ENCODE assay signal across 16 cellular contexts in the genomic region with DNA sequence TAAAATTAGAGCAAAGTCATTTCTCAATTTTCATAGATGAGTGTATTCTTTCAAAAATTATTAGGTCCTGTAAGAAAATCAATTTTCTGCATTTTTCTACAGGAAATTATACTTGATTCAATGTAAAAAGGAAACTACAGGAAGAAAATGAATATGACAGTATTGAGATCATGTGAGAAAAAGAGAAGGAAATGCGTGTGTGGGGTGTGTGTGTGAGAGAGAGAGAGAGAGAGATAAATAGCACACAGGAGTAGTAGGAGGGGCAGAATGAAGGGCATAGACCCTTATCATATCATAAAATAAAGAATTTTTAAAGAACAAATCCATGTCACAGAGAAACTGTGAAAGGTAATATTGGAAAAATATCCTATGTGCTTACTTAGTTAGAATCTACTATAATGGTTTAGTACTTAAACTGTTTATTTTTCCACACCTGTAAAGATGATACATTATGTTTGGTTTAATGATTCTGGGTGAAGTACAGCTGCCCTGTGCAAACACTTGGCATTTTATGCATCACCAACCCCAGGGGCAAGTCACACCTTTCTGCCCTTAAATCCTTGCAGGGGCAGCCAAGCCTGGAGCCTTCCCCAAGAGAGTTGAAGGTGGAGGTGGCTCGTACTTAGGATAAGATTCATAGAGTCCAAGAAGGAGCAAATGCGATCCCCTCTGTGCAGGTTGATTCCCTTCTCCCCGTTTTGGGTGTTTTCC.
A peak's percentile ranks its signal among the peaks of the same experiment; 100 is the strongest.
DNase-seq lines count a peak whose midpoint lies in the region; ATAC-seq and TF ChIP-seq lines count a peak whose summit lies in the region.
"Had no signal": no experiment of that assay in that cellular context is flagged by ENCODE, and none has a peak within 500 bp of the region (broad histone marks: within the 10 kb centered on the region; RNA-seq: fewer than 3 reads in every experiment).

No MANE protein-coding gene starts in this region.

- no peak overlapping the region for H3K4me3 ChIP-seq in mucosa of descending colon
- H3K4me3 ChIP-seq: gastrocnemius medialis had no signal

- CTCF ChIA-PET in Calu3 (lab: Charles Lee), result no interaction called here

- BruUV-seq in Calu3 (replicated peaks; lab: Mats Ljungman, UMichigan), result no TSS peak

- TF ChIP-seq CTCF in Calu3 (IDR thresholded peaks at IDR 0.05; ENCODE audit: unreplicated experiment) (no peak), mucosa of descending colon (IDR thresholded peaks at IDR 0.05) (no peak)

- peak; percentile 75 for ATAC-seq in mucosa of descending colon
- ATAC-seq in HG02852 (IDR thresholded peaks at IDR 0.05; ENCODE audit: unreplicated experiment), result no peak
- ATAC-seq: activated CD8-positive, alpha-beta T cell treated with anti-CD3 and anti-CD28 coated beads, Interleukin-2, amount 10 ng/mL, durations not matched to agents 7 days and 5 days; gastrocnemius medialis had no signal

- H3K4me1 ChIP-seq in mucosa of descending colon (ENCODE audit: low read depth), result peaks cover 17% of the 10 kb centered on the region

- H3K36me3 ChIP-seq in mucosa of descending colon (ENCODE audit: low read depth), result no peaks in the 10 kb centered on the region
- H3K36me3 ChIP-seq: brain microvascular endothelial cell, gastrocnemius medialis had no signal

- H3K9me3 Mint-ChIP-seq in Calu3 (ENCODE audit: low read depth, unreplicated experiment), result no peaks in the 10 kb centered on the region
- H3K9me3 Mint-ChIP-seq in activated T-helper 2 cell treated with anti-CD3 and anti-CD28 coated beads, Interferon-gamma antibody, Interleukin-2, Interleukin-4, amounts not matched to agents 10 μg/mL and 5 μg/mL and 100 μg/mL, durations not matched to agents 14 hours and 24 hours and 36 hours, result no peaks in the 10 kb centered on the region

- intact Hi-C loops in Calu3 (cut with micrococcal nuclease; ENCODE audit: unreplicated experiment) (no loop called here), mucosa of descending colon (cut with DNase I, micrococcal nuclease) (no loop called here), posterior cingulate gyrus (cut with DNase I) (no loop called here)
- intact Hi-C loops in activated T-helper 2 cell treated with anti-CD3 and anti-CD28 coated beads, Interferon-gamma antibody, Interleukin-2, Interleukin-4, amounts not matched to agents 10 μg/mL and 5 μg/mL and 100 μg/mL, durations not matched to agents 14 hours and 24 hours and 36 hours (cut with micrococcal nuclease), result no loop called here

- peak overlapping the region; percentile 16 for H3K27ac Mint-ChIP-seq in Calu3 (ENCODE audit: unreplicated experiment)
- no peak overlapping the region for H3K27ac Mint-ChIP-seq in activated T-helper 2 cell treated with anti-CD3 and anti-CD28 coated beads, Interferon-gamma antibody, Interleukin-2, Interleukin-4, amounts not matched to agents 10 μg/mL and 5 μg/mL and 100 μg/mL, durations not matched to agents 14 hours and 24 hours and 36 hours
- H3K27ac Mint-ChIP-seq: activated CD8-positive, alpha-beta T cell treated with anti-CD3 and anti-CD28 coated beads, Interleukin-2, amount 10 ng/mL, durations not matched to agents 7 days and 5 days had no signal

- H3K4me1 Mint-ChIP-seq in Calu3 (ENCODE audit: low read depth, unreplicated experiment), result peaks cover 36% of the 10 kb centered on the region
- H3K4me1 Mint-ChIP-seq in activated T-helper 2 cell treated with anti-CD3 and anti-CD28 coated beads, Interferon-gamma antibody, Interleukin-2, Interleukin-4, amounts not matched to agents 10 μg/mL and 5 μg/mL and 100 μg/mL, durations not matched to agents 14 hours and 24 hours and 36 hours (ENCODE audit: low read depth), result no peaks in the 10 kb centered on the region

- H3K27me3 Mint-ChIP-seq in Calu3 (ENCODE audit: unreplicated experiment), result no peaks in the 10 kb centered on the region
- peaks cover 18% of the 10 kb centered on the region for H3K27me3 Mint-ChIP-seq in activated T-helper 2 cell treated with anti-CD3 and anti-CD28 coated beads, Interferon-gamma antibody, Interleukin-2, Interleukin-4, amounts not matched to agents 10 μg/mL and 5 μg/mL and 100 μg/mL, durations not matched to agents 14 hours and 24 hours and 36 hours (ENCODE audit: low read depth)

- H3K36me3 Mint-ChIP-seq in Calu3 (ENCODE audit: insufficient read depth, unreplicated experiment), result peaks cover 6% of the 10 kb centered on the region
- H3K36me3 Mint-ChIP-seq in activated T-helper 2 cell treated with anti-CD3 and anti-CD28 coated beads, Interferon-gamma antibody, Interleukin-2, Interleukin-4, amounts not matched to agents 10 μg/mL and 5 μg/mL and 100 μg/mL, durations not matched to agents 14 hours and 24 hours and 36 hours (ENCODE audit: low read depth), result no peaks in the 10 kb centered on the region

- H3K4me3 Mint-ChIP-seq in Calu3 (ENCODE audit: low read depth, unreplicated experiment), result no peak overlapping the region
- H3K4me3 Mint-ChIP-seq in activated T-helper 2 cell treated with anti-CD3 and anti-CD28 coated beads, Interferon-gamma antibody, Interleukin-2, Interleukin-4, amounts not matched to agents 10 μg/mL and 5 μg/mL and 100 μg/mL, durations not matched to agents 14 hours and 24 hours and 36 hours (ENCODE audit: low read depth), result no peak overlapping the region
- H3K4me3 Mint-ChIP-seq: activated CD8-positive, alpha-beta T cell treated with anti-CD3 and anti-CD28 coated beads, Interleukin-2, amount 10 ng/mL, durations not matched to agents 7 days and 5 days had no signal

- no peak for DNase-seq in Calu3
- peak; percentile 89 for DNase-seq in NCI-H146 (lab: John Stamatoyannopoulos, UW)
- DNase-seq in NOMO-1 treated with DMSO at 0.1 percent for 48 hours (lab: John Stamatoyannopoulos, UW; ENCODE audit: unreplicated experiment), result peak; percentile 57
- peak in 1 of 3 donors; percentile 32 for DNase-seq in mucosa of descending colon
- DNase-seq in stimulated activated CD4-positive, alpha-beta T cell treated with anti-CD3 and anti-CD28 coated beads, Interleukin-2, amount 100 ng/mL, for 24 hours, result no peak
- no peak for DNase-seq in activated T-helper 2 cell treated with anti-CD3 and anti-CD28 coated beads, Interferon-gamma antibody, Interleukin-2, Interleukin-4, amounts not matched to agents 10 μg/mL and 5 μg/mL and 100 μg/mL, durations not matched to agents 14 hours and 24 hours and 36 hours (ENCODE audit: low spot score)
- no peak for DNase-seq in posterior cingulate gyrus
- DNase-seq: activated CD8-positive, alpha-beta T cell treated with anti-CD3 and anti-CD28 coated beads, Interleukin-2, amount 10 ng/mL, durations not matched to agents 7 days and 5 days; activated gamma-delta T cell treated with Interleukin-2 at 50 U/mL for 16 hours; brain microvascular endothelial cell; effector memory CD4-positive, alpha-beta T cell; gastrocnemius medialis; H7; NCI-H1048; stimulated activated naive CD4-positive, alpha-beta T cell had no signal

- no peaks in the 10 kb centered on the region for H3K9me3 ChIP-seq in mucosa of descending colon
- H3K9me3 ChIP-seq: gastrocnemius medialis had no signal

Comparison
In these comparisons a context has a peak if more than half of its experiments do, and no peak if none do; other contexts are left out.
1. DNase-seq: peak in NCI-H146 (single experiment) and NOMO-1 treated with DMSO at 0.1 percent for 48 hours (single experiment); none in Calu3 (single experiment), stimulated activated CD4-positive, alpha-beta T cell treated with anti-CD3 and anti-CD28 coated beads, Interleukin-2, amount 100 ng/mL, for 24 hours (0 of 2), activated T-helper 2 cell treated with anti-CD3 and anti-CD28 coated beads, Interferon-gamma antibody, Interleukin-2, Interleukin-4, amounts not matched to agents 10 μg/mL and 5 μg/mL and 100 μg/mL, durations not matched to agents 14 hours and 24 hours and 36 hours (single experiment) and posterior cingulate gyrus (0 of 10).